1 cellular context compared by ENCODE assay signal in the genomic region with DNA sequence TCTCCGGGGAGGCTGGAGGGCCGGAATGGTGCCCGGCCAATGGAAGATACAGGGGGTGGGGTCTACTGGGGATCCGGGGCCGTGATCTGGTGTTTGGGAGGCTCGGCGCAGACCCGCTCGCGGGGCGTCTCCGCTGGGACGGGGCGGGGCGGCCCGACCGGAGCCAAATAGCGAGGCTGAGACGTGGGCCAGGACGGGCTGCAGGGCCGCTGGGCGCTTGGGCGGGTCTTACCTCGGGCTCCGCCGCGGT.
TF ChIP-seq lines count a peak whose summit lies in the region.

No MANE protein-coding gene starts in this region.

TF ChIP-seq in HEK293, 187 proteins besides CTCF, POLR2A, EP300 and RAD21 (continued from another document):
- TF ChIP-seq, protein P1, sequence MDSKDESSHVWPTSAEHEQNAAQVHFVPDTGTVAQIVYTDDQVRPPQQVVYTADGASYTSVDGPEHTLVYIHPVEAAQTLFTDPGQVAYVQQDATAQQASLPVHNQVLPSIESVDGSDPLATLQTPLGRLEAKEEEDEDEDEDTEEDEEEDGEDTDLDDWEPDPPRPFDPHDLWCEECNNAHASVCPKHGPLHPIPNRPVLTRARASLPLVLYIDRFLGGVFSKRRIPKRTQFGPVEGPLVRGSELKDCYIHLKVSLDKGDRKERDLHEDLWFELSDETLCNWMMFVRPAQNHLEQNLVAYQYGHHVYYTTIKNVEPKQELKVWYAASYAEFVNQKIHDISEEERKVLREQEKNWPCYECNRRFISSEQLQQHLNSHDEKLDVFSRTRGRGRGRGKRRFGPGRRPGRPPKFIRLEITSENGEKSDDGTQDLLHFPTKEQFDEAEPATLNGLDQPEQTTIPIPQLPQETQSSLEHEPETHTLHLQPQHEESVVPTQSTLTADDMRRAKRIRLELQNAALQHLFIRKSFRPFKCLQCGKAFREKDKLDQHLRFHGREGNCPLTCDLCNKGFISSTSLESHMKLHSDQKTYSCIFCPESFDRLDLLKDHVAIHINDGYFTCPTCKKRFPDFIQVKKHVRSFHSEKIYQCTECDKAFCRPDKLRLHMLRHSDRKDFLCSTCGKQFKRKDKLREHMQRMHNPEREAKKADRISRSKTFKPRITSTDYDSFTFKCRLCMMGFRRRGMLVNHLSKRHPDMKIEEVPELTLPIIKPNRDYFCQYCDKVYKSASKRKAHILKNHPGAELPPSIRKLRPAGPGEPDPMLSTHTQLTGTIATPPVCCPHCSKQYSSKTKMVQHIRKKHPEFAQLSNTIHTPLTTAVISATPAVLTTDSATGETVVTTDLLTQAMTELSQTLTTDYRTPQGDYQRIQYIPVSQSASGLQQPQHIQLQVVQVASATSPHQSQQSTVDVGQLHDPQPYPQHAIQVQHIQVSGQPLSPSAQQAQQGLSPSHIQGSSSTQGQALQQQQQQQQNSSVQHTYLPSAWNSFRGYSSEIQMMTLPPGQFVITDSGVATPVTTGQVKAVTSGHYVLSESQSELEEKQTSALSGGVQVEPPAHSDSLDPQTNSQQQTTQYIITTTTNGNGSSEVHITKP (tag by site-specific recombination; IDR thresholded peaks at IDR 0.05) = peak; percentile 59; the same call in 1 of the 2 replicates
- TF ChIP-seq ZNF530 (tag by site-specific recombination; IDR thresholded peaks at IDR 0.05; ENCODE audit: low read depth) (no peak), SP3 (tag by site-specific recombination; IDR thresholded peaks at IDR 0.05) (peak; percentile 65), ZNF837 (tag by site-specific recombination; IDR thresholded peaks at IDR 0.05) (0 out of 2 replicates have a peak, but pooled peaks have one; percentile 80), ZNF645 (tag by site-specific recombination; IDR thresholded peaks at IDR 0.05) (no peak), INSM2 (tag by site-specific recombination; IDR thresholded peaks at IDR 0.05) (no peak; the same call in 1 of the 2 replicates), ZXDB (tag by site-specific recombination; IDR thresholded peaks at IDR 0.05) (peak; percentile 83), ZNF311 (tag by site-specific recombination; IDR thresholded peaks at IDR 0.05; ENCODE audit: borderline replicate concordance) (no peak), ZNF19 (tag by site-specific recombination; IDR thresholded peaks at IDR 0.05; ENCODE audit: low read depth) (no peak), ZBTB8A (tag by site-specific recombination; IDR thresholded peaks at IDR 0.05) (peak; percentile 98), MYNN (tag by site-specific recombination; IDR thresholded peaks at IDR 0.05; ENCODE audit: borderline replicate concordance) (no peak), ZNF214 (tag by site-specific recombination; IDR thresholded peaks at IDR 0.05; ENCODE audit: borderline replicate concordance) (no peak), ZNF629 (tag by site-specific recombination; IDR thresholded peaks at IDR 0.05) (no peak), ZNF324 (tag by site-specific recombination; IDR thresholded peaks at IDR 0.05) (no peak), FEZF1 (tag by site-specific recombination; IDR thresholded peaks at IDR 0.05) (no peak), ZBTB20 (tag by site-specific recombination; IDR thresholded peaks at IDR 0.05) (no peak), SP2 (tag by site-specific recombination; IDR thresholded peaks at IDR 0.05) (peak; percentile 93), ZNF776 (tag by site-specific recombination; IDR thresholded peaks at IDR 0.05; ENCODE audit: borderline replicate concordance) (no peak), KLF8 (tag by site-specific recombination; IDR thresholded peaks at IDR 0.05) (no peak), ZNF132 (tag by site-specific recombination; IDR thresholded peaks at IDR 0.05; ENCODE audit: borderline replicate concordance) (no peak), ZNF549 (tag by site-specific recombination; IDR thresholded peaks at IDR 0.05) (no peak), KLF1 (tag by site-specific recombination; IDR thresholded peaks at IDR 0.05) (0 out of 2 replicates have a peak, but pooled peaks have one; percentile 96), SP7 (tag by site-specific recombination; IDR thresholded peaks at IDR 0.05) (peak; percentile 74; the same call in 1 of the 2 replicates), ZNF433 (tag by site-specific recombination; IDR thresholded peaks at IDR 0.05; ENCODE audit: low read depth) (no peak), GLIS2 (tag by site-specific recombination; IDR thresholded peaks at IDR 0.05) (peak; percentile 89), ZNF792 (tag by site-specific recombination; IDR thresholded peaks at IDR 0.05) (no peak), ZNF138 (tag by site-specific recombination; IDR thresholded peaks at IDR 0.05; ENCODE audit: borderline replicate concordance) (no peak), PATZ1 (tag by site-specific recombination; IDR thresholded peaks at IDR 0.05) (peak; percentile 76), HOXA7 (CRISPR knock-in tag; IDR thresholded peaks at IDR 0.05; ENCODE audit: borderline replicate concordance) (no peak), ZNF600 (tag by site-specific recombination; IDR thresholded peaks at IDR 0.05) (peak; percentile 95; the same call in 1 of the 2 replicates), ZNF248 (tag by site-specific recombination; IDR thresholded peaks at IDR 0.05) (no peak), ZNF777 (tag by site-specific recombination; IDR thresholded peaks at IDR 0.05; ENCODE audit: borderline replicate concordance) (no peak), ZNF274 (IDR thresholded peaks at IDR 0.05; ENCODE audit: low read length) (no peak), ZNF274 (tag by site-specific recombination; IDR thresholded peaks at IDR 0.05; ENCODE audit: borderline replicate concordance) (no peak), KLF9 (tag by site-specific recombination; IDR thresholded peaks at IDR 0.05; ENCODE audit: low read depth) (peak; percentile 65; the same call in 1 of the 2 replicates), ZNF354C (tag by site-specific recombination; IDR thresholded peaks at IDR 0.05; ENCODE audit: borderline replicate concordance, low read depth) (no peak), ZNF140 (tag by site-specific recombination; IDR thresholded peaks at IDR 0.05) (no peak)
- TF ChIP-seq, protein P2, sequence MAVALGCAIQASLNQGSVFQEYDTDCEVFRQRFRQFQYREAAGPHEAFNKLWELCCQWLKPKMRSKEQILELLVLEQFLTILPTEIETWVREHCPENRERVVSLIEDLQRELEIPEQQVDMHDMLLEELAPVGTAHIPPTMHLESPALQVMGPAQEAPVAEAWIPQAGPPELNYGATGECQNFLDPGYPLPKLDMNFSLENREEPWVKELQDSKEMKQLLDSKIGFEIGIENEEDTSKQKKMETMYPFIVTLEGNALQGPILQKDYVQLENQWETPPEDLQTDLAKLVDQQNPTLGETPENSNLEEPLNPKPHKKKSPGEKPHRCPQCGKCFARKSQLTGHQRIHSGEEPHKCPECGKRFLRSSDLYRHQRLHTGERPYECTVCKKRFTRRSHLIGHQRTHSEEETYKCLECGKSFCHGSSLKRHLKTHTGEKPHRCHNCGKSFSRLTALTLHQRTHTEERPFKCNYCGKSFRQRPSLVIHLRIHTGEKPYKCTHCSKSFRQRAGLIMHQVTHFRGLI (tag by site-specific recombination; IDR thresholded peaks at IDR 0.05) = no peak
- TF ChIP-seq, protein P3, sequence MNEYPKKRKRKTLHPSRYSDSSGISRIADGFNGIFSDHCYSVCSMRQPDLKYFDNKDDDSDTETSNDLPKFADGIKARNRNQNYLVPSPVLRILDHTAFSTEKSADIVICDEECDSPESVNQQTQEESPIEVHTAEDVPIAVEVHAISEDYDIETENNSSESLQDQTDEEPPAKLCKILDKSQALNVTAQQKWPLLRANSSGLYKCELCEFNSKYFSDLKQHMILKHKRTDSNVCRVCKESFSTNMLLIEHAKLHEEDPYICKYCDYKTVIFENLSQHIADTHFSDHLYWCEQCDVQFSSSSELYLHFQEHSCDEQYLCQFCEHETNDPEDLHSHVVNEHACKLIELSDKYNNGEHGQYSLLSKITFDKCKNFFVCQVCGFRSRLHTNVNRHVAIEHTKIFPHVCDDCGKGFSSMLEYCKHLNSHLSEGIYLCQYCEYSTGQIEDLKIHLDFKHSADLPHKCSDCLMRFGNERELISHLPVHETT (tag by site-specific recombination; IDR thresholded peaks at IDR 0.05) = no peak
- TF ChIP-seq, protein P4, sequence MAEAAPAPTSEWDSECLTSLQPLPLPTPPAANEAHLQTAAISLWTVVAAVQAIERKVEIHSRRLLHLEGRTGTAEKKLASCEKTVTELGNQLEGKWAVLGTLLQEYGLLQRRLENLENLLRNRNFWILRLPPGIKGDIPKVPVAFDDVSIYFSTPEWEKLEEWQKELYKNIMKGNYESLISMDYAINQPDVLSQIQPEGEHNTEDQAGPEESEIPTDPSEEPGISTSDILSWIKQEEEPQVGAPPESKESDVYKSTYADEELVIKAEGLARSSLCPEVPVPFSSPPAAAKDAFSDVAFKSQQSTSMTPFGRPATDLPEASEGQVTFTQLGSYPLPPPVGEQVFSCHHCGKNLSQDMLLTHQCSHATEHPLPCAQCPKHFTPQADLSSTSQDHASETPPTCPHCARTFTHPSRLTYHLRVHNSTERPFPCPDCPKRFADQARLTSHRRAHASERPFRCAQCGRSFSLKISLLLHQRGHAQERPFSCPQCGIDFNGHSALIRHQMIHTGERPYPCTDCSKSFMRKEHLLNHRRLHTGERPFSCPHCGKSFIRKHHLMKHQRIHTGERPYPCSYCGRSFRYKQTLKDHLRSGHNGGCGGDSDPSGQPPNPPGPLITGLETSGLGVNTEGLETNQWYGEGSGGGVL (tag by site-specific recombination; IDR thresholded peaks at IDR 0.05) = no peak
- TF ChIP-seq, protein P5, sequence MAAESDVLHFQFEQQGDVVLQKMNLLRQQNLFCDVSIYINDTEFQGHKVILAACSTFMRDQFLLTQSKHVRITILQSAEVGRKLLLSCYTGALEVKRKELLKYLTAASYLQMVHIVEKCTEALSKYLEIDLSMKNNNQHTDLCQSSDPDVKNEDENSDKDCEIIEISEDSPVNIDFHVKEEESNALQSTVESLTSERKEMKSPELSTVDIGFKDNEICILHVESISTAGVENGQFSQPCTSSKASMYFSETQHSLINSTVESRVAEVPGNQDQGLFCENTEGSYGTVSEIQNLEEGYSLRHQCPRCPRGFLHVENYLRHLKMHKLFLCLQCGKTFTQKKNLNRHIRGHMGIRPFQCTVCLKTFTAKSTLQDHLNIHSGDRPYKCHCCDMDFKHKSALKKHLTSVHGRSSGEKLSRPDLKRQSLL (tag by site-specific recombination; IDR thresholded peaks at IDR 0.05) = no peak; the same call in 1 of the 2 replicates
- TF ChIP-seq, protein P6, sequence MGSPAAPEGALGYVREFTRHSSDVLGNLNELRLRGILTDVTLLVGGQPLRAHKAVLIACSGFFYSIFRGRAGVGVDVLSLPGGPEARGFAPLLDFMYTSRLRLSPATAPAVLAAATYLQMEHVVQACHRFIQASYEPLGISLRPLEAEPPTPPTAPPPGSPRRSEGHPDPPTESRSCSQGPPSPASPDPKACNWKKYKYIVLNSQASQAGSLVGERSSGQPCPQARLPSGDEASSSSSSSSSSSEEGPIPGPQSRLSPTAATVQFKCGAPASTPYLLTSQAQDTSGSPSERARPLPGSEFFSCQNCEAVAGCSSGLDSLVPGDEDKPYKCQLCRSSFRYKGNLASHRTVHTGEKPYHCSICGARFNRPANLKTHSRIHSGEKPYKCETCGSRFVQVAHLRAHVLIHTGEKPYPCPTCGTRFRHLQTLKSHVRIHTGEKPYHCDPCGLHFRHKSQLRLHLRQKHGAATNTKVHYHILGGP (tag by site-specific recombination; IDR thresholded peaks at IDR 0.05) = no peak
